Comparison of ENCODE assay signal across 15 cellular contexts in the genomic region with DNA sequence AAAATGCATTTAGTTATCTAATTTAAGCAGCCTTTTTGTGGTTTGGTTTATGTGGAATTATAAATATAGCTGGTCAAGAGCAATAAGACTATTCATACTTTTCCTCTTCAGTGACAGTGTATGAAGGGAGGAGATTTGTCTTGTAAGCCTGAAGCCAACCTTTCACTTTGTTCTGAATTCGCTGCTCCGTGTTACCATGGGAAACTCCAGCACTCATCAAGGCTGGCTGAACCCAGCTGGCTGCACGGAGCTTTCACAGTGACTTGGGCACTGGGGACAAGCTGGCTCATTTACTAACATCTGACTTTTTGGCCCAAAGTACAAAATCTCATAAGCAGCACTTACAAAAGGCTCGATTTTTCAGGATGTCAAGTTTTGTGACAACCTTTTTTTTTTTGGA.
A peak's percentile ranks its signal among the peaks of the same experiment; 100 is the strongest.
DNase-seq lines count a peak whose midpoint lies in the region; ATAC-seq and TF ChIP-seq lines count a peak whose summit lies in the region.
"Had no signal": no experiment of that assay in that cellular context is flagged by ENCODE, and none has a peak within 500 bp of the region (broad histone marks: within the 10 kb centered on the region; RNA-seq: fewer than 3 reads in every experiment).

No MANE protein-coding gene starts in this region.

- no peaks in the 10 kb centered on the region for H3K9me3 ChIP-seq in testis
- H3K9me3 ChIP-seq: BLaER1 had no signal

- no peak for TF ChIP-seq CTCF in cardiac fibroblast (IDR thresholded peaks at IDR 0.05; ENCODE audit: low read depth, low read length)
- no peak for TF ChIP-seq CTCF in testis (IDR thresholded peaks at IDR 0.05)

- H3K36me3 ChIP-seq in testis (ENCODE audit: low read depth, missing control alignments): no peaks in the 10 kb centered on the region
- H3K36me3 ChIP-seq: BLaER1 had no signal

- H3K4me1 ChIP-seq in testis: no peaks in the 10 kb centered on the region
- H3K4me1 ChIP-seq: BLaER1 had no signal

- no peak for ATAC-seq in GM19035 (IDR thresholded peaks at IDR 0.05; ENCODE audit: unreplicated experiment)
- ATAC-seq: stimulated activated naive CD8-positive, alpha-beta T cell treated with anti-CD3 and anti-CD28 coated beads, Interleukin-15, Interleukin-2, amounts not matched to agents 100 U/mL and 50 U/mL, for 24 hours had no signal

- H3K4me3 ChIP-seq in cardiac fibroblast (replicated peaks in 1 of 2; ENCODE audit: low read depth in 2 of 2, low read length in 2 of 2) (no peak overlapping the region), testis (no peak overlapping the region)
- H3K4me3 ChIP-seq: BLaER1 had no signal

- H3K27ac ChIP-seq in testis: no peak overlapping the region
- H3K27ac ChIP-seq: BLaER1 had no signal

- DNase-seq in AG08395 (ENCODE audit: low spot score) (peak; percentile 2), M059J (ENCODE audit: low read depth) (peak; percentile 39), cardiac fibroblast (ENCODE audit: low read depth in 2 of 2) (peak; percentile 16 to 33), left kidney (ENCODE audit: low read depth, low spot score) (peak; percentile 78), testis (no peak)
- no peak for DNase-seq in central memory CD4-positive, alpha-beta T cell
- no peak for DNase-seq in activated CD4-positive, alpha-beta T cell treated with anti-CD3 and anti-CD28 coated beads for 4 hours
- DNase-seq: activated naive CD4-positive, alpha-beta T cell treated with anti-CD3 and anti-CD28 coated beads for 36 hours; GF-D8; Kasumi-1; NCI-H2171; stimulated activated CD4-positive, alpha-beta T cell treated with anti-CD3 and anti-CD28 coated beads, Interleukin-2, amount 100 ng/mL, for 24 hours; stimulated activated naive CD8-positive, alpha-beta T cell treated with anti-CD3 and anti-CD28 coated beads, Interleukin-15, Interleukin-2, amounts not matched to agents 100 U/mL and 50 U/mL, for 24 hours had no signal

- intact Hi-C loops in testis (cut with DNase I; ENCODE audit: low total_unique reads): no loop called here

- H3K27me3 ChIP-seq in testis: no peaks in the 10 kb centered on the region
- H3K27me3 ChIP-seq: BLaER1 had no signal

- WGBS in testis, 2 donors: 60 to 72% methylated on average over 4 of the region's 4 CpGs

- TF ChIP-seq POLR2A in testis (IDR thresholded peaks at IDR 0.05): no peak

Comparison
In these comparisons a context has a peak if more than half of its experiments do, and no peak if none do; other contexts are left out.
1. DNase-seq: peak in AG08395 (single experiment), M059J (single experiment), cardiac fibroblast (2 of 2) and left kidney (single experiment); none in central memory CD4-positive, alpha-beta T cell (single experiment), activated CD4-positive, alpha-beta T cell treated with anti-CD3 and anti-CD28 coated beads for 4 hours (0 of 2) and testis (single experiment).